ENCODE assay signal across 9 cellular contexts in the genomic region with DNA sequence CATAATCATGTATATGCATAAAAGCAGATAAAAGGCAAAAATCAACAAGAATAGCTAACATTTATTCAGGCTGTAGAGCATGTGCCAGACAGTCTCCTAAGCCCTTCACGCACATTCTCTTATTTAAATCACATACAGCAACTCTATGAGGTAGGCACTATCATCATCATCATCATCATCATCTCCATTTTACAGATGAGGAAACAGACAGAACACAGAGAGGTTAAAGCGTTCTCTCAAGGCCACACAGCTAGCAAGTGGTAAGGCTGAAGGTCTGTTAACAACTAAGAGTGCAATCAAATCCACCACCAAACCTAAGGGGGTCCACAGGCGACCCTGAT. TPM values are rescaled to one million over a fixed set of nuclear protein-coding genes. Genes with fewer than 3 reads are reported as not detected.
DNase-seq lines count a peak whose midpoint lies in the region; ATAC-seq and TF ChIP-seq lines count a peak whose summit lies in the region.
"Had no signal": no experiment of that assay in that cellular context is flagged by ENCODE, and none has a peak within 500 bp of the region (broad histone marks: within the 10 kb centered on the region; RNA-seq: fewer than 3 reads in every experiment).

No MANE protein-coding gene starts in this region.

- peak overlapping the region; percentile 86 for H3K4me3 ChIP-seq in epithelial cell of proximal tubule (ENCODE audit: low read depth, low read length)

- no peak overlapping the region for H3K27ac Mint-ChIP-seq in T-helper 2 cell treated with Interferon-gamma antibody and Interleukin-4, amounts not matched to agents 5 μg/mL and 100 μg/mL, for 36 hours
- peak overlapping the region; percentile 80 for H3K27ac Mint-ChIP-seq in T-helper 17 cell
- peak overlapping the region; percentile 75 for H3K27ac Mint-ChIP-seq in stimulated activated effector memory CD8-positive, alpha-beta T cell treated with anti-CD3 and anti-CD28 coated beads, Interleukin-12 subunit alpha, Interleukin-12 subunit beta, amount 100 ng/mL, for 72 hours

- ATAC-seq in T-helper 17 cell (no peak), HG02763 (IDR thresholded peaks at IDR 0.05; ENCODE audit: unreplicated experiment) (no peak), GM21576 (IDR thresholded peaks at IDR 0.05; ENCODE audit: unreplicated experiment) (no peak)
- ATAC-seq in stimulated activated effector memory CD8-positive, alpha-beta T cell treated with anti-CD3 and anti-CD28 coated beads, Interleukin-12 subunit alpha, Interleukin-12 subunit beta, amount 100 ng/mL, for 72 hours = no peak

- no peaks in the 10 kb centered on the region for H3K9me3 ChIP-seq in T-helper 17 cell (ENCODE audit: control insufficient read depth, low read length, poor library complexity, severe bottlenecking)

- TF ChIP-seq CTCF in epithelial cell of proximal tubule (conservative IDR thresholded peaks at IDR 0.05; ENCODE audit: low read depth, low read length) = no peak

- DNase-seq in T-helper 2 cell treated with Interferon-gamma antibody and Interleukin-4, amounts not matched to agents 5 μg/mL and 100 μg/mL, for 36 hours (ENCODE audit: low spot score) = no peak
- DNase-seq in T-helper 2 cell (no peak), T-helper 17 cell (no peak), epithelial cell of proximal tubule (ENCODE audit: low read depth) (no peak), superior temporal gyrus (ENCODE audit: extremely low spot score) (no peak)
- DNase-seq in stimulated activated effector memory CD8-positive, alpha-beta T cell treated with anti-CD3 and anti-CD28 coated beads, Interleukin-12 subunit alpha, Interleukin-12 subunit beta, amount 100 ng/mL, for 72 hours (ENCODE audit: low spot score in 2 of 2) = no peak
- DNase-seq: activated CD4-positive, alpha-beta T cell treated with anti-CD3 and anti-CD28 coated beads for 1 hour had no signal

- H3K9me3 Mint-ChIP-seq in T-helper 2 cell treated with Interferon-gamma antibody and Interleukin-4, amounts not matched to agents 5 μg/mL and 100 μg/mL, for 36 hours = no peaks in the 10 kb centered on the region
- no peaks in the 10 kb centered on the region for H3K9me3 Mint-ChIP-seq in stimulated activated effector memory CD8-positive, alpha-beta T cell treated with anti-CD3 and anti-CD28 coated beads, Interleukin-12 subunit alpha, Interleukin-12 subunit beta, amount 100 ng/mL, for 72 hours

- peaks cover 68% of the 10 kb centered on the region for H3K27me3 Mint-ChIP-seq in T-helper 2 cell treated with Interferon-gamma antibody and Interleukin-4, amounts not matched to agents 5 μg/mL and 100 μg/mL, for 36 hours (ENCODE audit: low read depth)
- H3K27me3 Mint-ChIP-seq in T-helper 17 cell = peaks cover 27% of the 10 kb centered on the region

- peaks cover 2% of the 10 kb centered on the region for H3K4me1 Mint-ChIP-seq in T-helper 2 cell treated with Interferon-gamma antibody and Interleukin-4, amounts not matched to agents 5 μg/mL and 100 μg/mL, for 36 hours (ENCODE audit: low read depth)
- peaks cover 16% of the 10 kb centered on the region for H3K4me1 Mint-ChIP-seq in T-helper 17 cell
- H3K4me1 Mint-ChIP-seq in stimulated activated effector memory CD8-positive, alpha-beta T cell treated with anti-CD3 and anti-CD28 coated beads, Interleukin-12 subunit alpha, Interleukin-12 subunit beta, amount 100 ng/mL, for 72 hours = peaks cover 18% of the 10 kb centered on the region

- no peaks in the 10 kb centered on the region for H3K36me3 Mint-ChIP-seq in T-helper 2 cell treated with Interferon-gamma antibody and Interleukin-4, amounts not matched to agents 5 μg/mL and 100 μg/mL, for 36 hours (ENCODE audit: low read depth)
- no peaks in the 10 kb centered on the region for H3K36me3 Mint-ChIP-seq in T-helper 17 cell (ENCODE audit: low read depth)
- H3K36me3 Mint-ChIP-seq in stimulated activated effector memory CD8-positive, alpha-beta T cell treated with anti-CD3 and anti-CD28 coated beads, Interleukin-12 subunit alpha, Interleukin-12 subunit beta, amount 100 ng/mL, for 72 hours = no peaks in the 10 kb centered on the region

- peak overlapping the region; percentile 75 for H3K4me3 Mint-ChIP-seq in T-helper 2 cell treated with Interferon-gamma antibody and Interleukin-4, amounts not matched to agents 5 μg/mL and 100 μg/mL, for 36 hours
- H3K4me3 Mint-ChIP-seq in T-helper 17 cell = peak overlapping the region; percentile 88
- H3K4me3 Mint-ChIP-seq in stimulated activated effector memory CD8-positive, alpha-beta T cell treated with anti-CD3 and anti-CD28 coated beads, Interleukin-12 subunit alpha, Interleukin-12 subunit beta, amount 100 ng/mL, for 72 hours = peak overlapping the region; percentile 86

RNA-seq across cellular contexts. Expression of a gene that starts 0.9 kb away (rescaled TPM):
- total RNA-seq in T-helper 17 cell = 10 to 100 TPM in 1 of 2 donors, 1 to 10 TPM in 1; 4.7 to 12.9 TPM
- 3.8 and 12.1 TPM in 2 replicates for total RNA-seq in epithelial cell of proximal tubule
